Comparison of ENCODE assay signal across 8 cellular contexts in genomic region chr7:100887186-100887954, GRCh38. TPM values are rescaled to one million over a fixed set of nuclear protein-coding genes. Genes with fewer than 3 reads are reported as not detected.
DNase-seq lines count a peak whose midpoint lies in the region; ATAC-seq, FAIRE-seq and TF ChIP-seq lines count a peak whose summit lies in the region.

No MANE protein-coding gene starts in this region.

- peaks cover 39% of the 10 kb centered on the region for H4K20me1 ChIP-seq in Loucy (ENCODE audit: insufficient read depth, low read length, poor library complexity, severe bottlenecking)

- peaks cover 21 to 63% (median 23%) of the 10 kb centered on the region in 3 donors for H3K36me3 Mint-ChIP-seq in CD8-positive, alpha-beta memory T cell
- peaks cover 55% of the 10 kb centered on the region for H3K36me3 Mint-ChIP-seq in activated T-cell treated with anti-CD3 and anti-CD28 coated beads, Interleukin-2, amount 50 U/mL, for 4 hours (ENCODE audit: insufficient read depth)

- peak overlapping the region; percentile 84 to 96 (median 89) for H3K4me3 Mint-ChIP-seq in CD8-positive, alpha-beta memory T cell
- peak overlapping the region; percentile 79 for H3K4me3 Mint-ChIP-seq in activated T-cell treated with anti-CD3 and anti-CD28 coated beads, Interleukin-2, amount 50 U/mL, for 4 hours

- H3F3A ChIP-seq in Loucy (ENCODE audit: low read depth) = 0 out of 2 replicates have a peak, but pooled peaks cover 5% of the 10 kb centered on the region

- no peak overlapping the region for H4K8ac ChIP-seq in mesendoderm (ENCODE audit: low read depth, low read length)

- no peak overlapping the region for H2BK120ac ChIP-seq in mesendoderm (ENCODE audit: low read depth, low read length)

- no peaks in the 10 kb centered on the region for H3K9me3 Mint-ChIP-seq in CD8-positive, alpha-beta memory T cell
- no peaks in the 10 kb centered on the region for H3K9me3 Mint-ChIP-seq in activated T-cell treated with anti-CD3 and anti-CD28 coated beads, Interleukin-2, amount 50 U/mL, for 4 hours

- no CpG with 5 or more reads among the region's 22 CpGs for WGBS in mesendoderm (ENCODE audit: extremely low coverage, insufficient coverage, low lambda C conversion rate)
- 66 to 67% methylated on average over 22 of the region's 22 CpGs for WGBS in pancreas, 2 donors

- no peaks in the 10 kb centered on the region for H3K9me3 ChIP-seq in CD8-positive, alpha-beta memory T cell (ENCODE audit: low read length)
- H3K9me3 ChIP-seq in Loucy (ENCODE audit: insufficient read depth, low read depth, low read length) = no peaks in the 10 kb centered on the region
- no peaks in the 10 kb centered on the region for H3K9me3 ChIP-seq in pancreas

- intact Hi-C loops in pancreas (cut with DNase I) = no loop called here

- no peaks in the 10 kb centered on the region for H3K27me3 ChIP-seq in CD8-positive, alpha-beta memory T cell (ENCODE audit: insufficient read depth, low read length, poor library complexity, severe bottlenecking)
- H3K27me3 ChIP-seq in Loucy (ENCODE audit: insufficient read depth, low read length, poor library complexity, severe bottlenecking) (no peaks in the 10 kb centered on the region), mesendoderm (ENCODE audit: insufficient read depth, low read length, poor library complexity) (no peaks in the 10 kb centered on the region), pancreas (no peaks in the 10 kb centered on the region)

- peak overlapping the region; percentile 1 for H3K56ac ChIP-seq in mesendoderm (ENCODE audit: low read length)

- H3K27me3 Mint-ChIP-seq in CD8-positive, alpha-beta memory T cell = peaks cover 9 to 11% of the 10 kb centered on the region in 2 donors
- H3K27me3 Mint-ChIP-seq in activated T-cell treated with anti-CD3 and anti-CD28 coated beads, Interleukin-2, amount 50 U/mL, for 4 hours (ENCODE audit: low read depth) = peaks cover 9% of the 10 kb centered on the region

- POLR2A ChIA-PET in CD8-positive, alpha-beta memory T cell (lab: Charles Lee) = interaction anchor here (0.6 to 5.1 kb wide), 4 partner anchors 11 to 1494 kb away, joined by 3 to 102 read pairs (median 8); partner anchors contain the start of genes SLC12A9 and SRRT

- peak overlapping the region; percentile 91 to 98 (median 96) for H3K27ac Mint-ChIP-seq in CD8-positive, alpha-beta memory T cell

- H2BK15ac ChIP-seq in mesendoderm (replicated peaks; ENCODE audit: low read depth) = no peak overlapping the region

- no peak overlapping the region for H2AFZ ChIP-seq in Loucy (ENCODE audit: low read length)

- H3K27ac ChIP-seq in CD8-positive, alpha-beta memory T cell (ENCODE audit: low read depth, low read length) = peak overlapping the region; percentile 81
- H3K27ac ChIP-seq in mesendoderm (ENCODE audit: low read depth, low read length) (no peak overlapping the region), pancreas (no peak overlapping the region)

- peaks cover 43 to 70% (median 67%) of the 10 kb centered on the region in 3 donors for H3K4me1 Mint-ChIP-seq in CD8-positive, alpha-beta memory T cell
- H3K4me1 Mint-ChIP-seq in activated T-cell treated with anti-CD3 and anti-CD28 coated beads, Interleukin-2, amount 50 U/mL, for 4 hours (ENCODE audit: low read depth) = peaks cover 38% of the 10 kb centered on the region

- TF ChIP-seq CTCF in Loucy (conservative IDR thresholded peaks at IDR 0.05; ENCODE audit: low read length) (no peak), pancreas (IDR thresholded peaks at IDR 0.05) (no peak)

- ATAC-seq in GM21515 (IDR thresholded peaks at IDR 0.05; ENCODE audit: unreplicated experiment) (peak; percentile 38), pancreas (no peak)
- no peak for ATAC-seq in activated T-cell treated with anti-CD3 and anti-CD28 coated beads, Interleukin-2, amount 50 U/mL, for 4 hours

- no peak overlapping the region for H2BK5ac ChIP-seq in mesendoderm (ENCODE audit: low read length)

- H3K4me2 ChIP-seq in Loucy (ENCODE audit: low read depth, low read length, poor library complexity, severe bottlenecking) = peak overlapping the region; percentile 29
- no peak overlapping the region for H3K4me2 ChIP-seq in mesendoderm (ENCODE audit: low read length)

- H3K36me3 ChIP-seq in CD8-positive, alpha-beta memory T cell (ENCODE audit: insufficient read depth, low read length) = peaks cover 47% of the 10 kb centered on the region
- H3K36me3 ChIP-seq in Loucy (ENCODE audit: insufficient read depth, low read length) (peaks cover 66% of the 10 kb centered on the region; the same call in 1 of the 2 replicates), mesendoderm (ENCODE audit: control insufficient read depth, insufficient read depth, low read length) (peaks cover 26% of the 10 kb centered on the region), pancreas (peaks cover 0 to 51% (median 18%) of the 10 kb centered on the region in 3 donors)

- peak overlapping the region; percentile 74 for H3K4me3 ChIP-seq in CD8-positive, alpha-beta memory T cell (ENCODE audit: low read length)
- H3K4me3 ChIP-seq in Loucy (ENCODE audit: low read length, poor library complexity, severe bottlenecking) (no peak overlapping the region), mesendoderm (ENCODE audit: low read length) (no peak overlapping the region), pancreas (peak overlapping the region in 1 of 4 donors; percentile 73)

- no peak overlapping the region for H4K5ac ChIP-seq in mesendoderm (ENCODE audit: low read length)

- H3K9ac ChIP-seq in Loucy (ENCODE audit: low read depth, low read length, poor library complexity, severe bottlenecking) (peak overlapping the region; percentile 7), mesendoderm (ENCODE audit: low read length) (peak overlapping the region; percentile 15)

- CTCF ChIA-PET in CD8-positive, alpha-beta memory T cell (lab: Charles Lee) = interaction anchor here (1.0 to 6.3 kb wide), 6 partner anchors 11 to 256 kb away, joined by 3 to 48 read pairs (median 6); partner anchors contain the start of genes SLC12A9 and SRRT

- FAIRE-seq in HTR-8/SVneo (lab: Jason Lieb, UNC) (no peak), pancreas (lab: Jason Lieb, UNC) (no peak)

- peaks cover 4% of the 10 kb centered on the region for H3K79me1 ChIP-seq in mesendoderm (ENCODE audit: low read length)

- H3K4me1 ChIP-seq in CD8-positive, alpha-beta memory T cell (ENCODE audit: insufficient read depth, low read length) = peaks cover 48% of the 10 kb centered on the region
- H3K4me1 ChIP-seq in Loucy (ENCODE audit: insufficient read depth, low read length, poor library complexity, severe bottlenecking) = peaks cover 28% of the 10 kb centered on the region
- H3K4me1 ChIP-seq in mesendoderm (ENCODE audit: control insufficient read depth, low read depth, low read length) = peaks cover 2% of the 10 kb centered on the region
- H3K4me1 ChIP-seq in pancreas = peaks cover 0 to 11% (median 10%) of the 10 kb centered on the region in 3 donors

- H3K79me2 ChIP-seq in Loucy (ENCODE audit: insufficient read depth, low read length) (peaks cover 11% of the 10 kb centered on the region; the same call in 1 of the 2 replicates), mesendoderm (ENCODE audit: control insufficient read depth, insufficient read depth, low read length) (peaks cover 17% of the 10 kb centered on the region)

- H3K4ac ChIP-seq in mesendoderm (ENCODE audit: low read depth, low read length) = no peak overlapping the region

- no peak overlapping the region for H2AK5ac ChIP-seq in mesendoderm (ENCODE audit: low read length)

- no peaks in the 10 kb centered on the region for H3K9me2 ChIP-seq in Loucy (replicated peaks; ENCODE audit: low read depth, low read length)

- DNase-seq in CD8-positive, alpha-beta memory T cell = peak; percentile 49 to 76 (median 59)
- DNase-seq in activated T-cell treated with anti-CD3 and anti-CD28 coated beads, Interleukin-2, amount 50 U/mL, for 4 hours = no peak
- DNase-seq in mesendoderm = no peak
- no peak for DNase-seq in kidney glomerular epithelial cell (lab: John Stamatoyannopoulos, UW)
- no peak for DNase-seq in HTR-8/SVneo (ENCODE audit: insufficient read length, low spot score)
- DNase-seq in pancreas = no peak

- no peak overlapping the region for H3K18ac ChIP-seq in mesendoderm (ENCODE audit: low read length)

- H3K23ac ChIP-seq in mesendoderm (ENCODE audit: low read length) = no peak overlapping the region

RNA-seq across cellular contexts. Expression of gene UFSP1, which starts 2.1 kb away (rescaled TPM):
- 1 to 10 TPM; 3.1 to 4.0 TPM for total RNA-seq in CD8-positive, alpha-beta memory T cell
- polyA plus RNA-seq in CD8-positive, alpha-beta memory T cell = 2.1 TPM
- total RNA-seq in activated T-cell treated with anti-CD3 and anti-CD28 coated beads, Interleukin-2, amount 50 U/mL, for 4 hours = 1 to 10 TPM; 3.7 to 5.1 (median 4.6) TPM
- polyA plus RNA-seq in mesendoderm (2013, experiment 1 of 2) = 2.1 TPM
- polyA plus RNA-seq in mesendoderm (2013, experiment 2 of 2) = 2.2 TPM
- total RNA-seq in pancreas = 1 to 10 TPM in 5 of 6 donors, under 1 TPM in 1; 0.83 to 3.2 (median 2.1) TPM
- 1 to 10 TPM; 5.2 to 6.3 TPM for polyA plus RNA-seq in pancreas

RNA-seq across cellular contexts. Expression of gene ACHE, which starts 8.3 kb away (rescaled TPM):
- total RNA-seq in CD8-positive, alpha-beta memory T cell = under 1 TPM in 1 of 2 experiments, not detected in 1; 0.20 TPM
- 0.30 TPM for polyA plus RNA-seq in CD8-positive, alpha-beta memory T cell
- total RNA-seq in activated T-cell treated with anti-CD3 and anti-CD28 coated beads, Interleukin-2, amount 50 U/mL, for 4 hours = under 1 TPM; 0.32 to 0.54 (median 0.35) TPM
- polyA plus RNA-seq in mesendoderm (2013, experiment 1 of 2) = 25.8 TPM
- 24.9 TPM for polyA plus RNA-seq in mesendoderm (2013, experiment 2 of 2)
- 10 to 100 TPM in 1 of 6 donors, 1 to 10 TPM in 5; 1.2 to 10.9 (median 3.3) TPM for total RNA-seq in pancreas
- polyA plus RNA-seq in pancreas = 1 to 10 TPM; 2.2 to 4.1 TPM

RNA-seq across cellular contexts. Expression of gene SRRT, which starts 12.5 kb away (rescaled TPM):
- 100 to 1,000 TPM; 285 to 290 TPM for total RNA-seq in CD8-positive, alpha-beta memory T cell
- polyA plus RNA-seq in CD8-positive, alpha-beta memory T cell = 90.7 TPM
- total RNA-seq in activated T-cell treated with anti-CD3 and anti-CD28 coated beads, Interleukin-2, amount 50 U/mL, for 4 hours = 100 to 1,000 TPM; 406 to 450 (median 436) TPM
- 168 TPM for polyA plus RNA-seq in mesendoderm (2013, experiment 1 of 2)
- 157 TPM for polyA plus RNA-seq in mesendoderm (2013, experiment 2 of 2)
- total RNA-seq in pancreas = 10 to 100 TPM; 39.2 to 83.5 (median 50.0) TPM
- polyA plus RNA-seq in pancreas = 100 to 1,000 TPM; 139 to 179 TPM

RNA-seq across cellular contexts. Expression of gene TRIP6, which starts 20.2 kb away (rescaled TPM):
- total RNA-seq in CD8-positive, alpha-beta memory T cell = 10 to 100 TPM; 36.8 to 37.7 TPM
- 2.0 TPM for polyA plus RNA-seq in CD8-positive, alpha-beta memory T cell
- total RNA-seq in activated T-cell treated with anti-CD3 and anti-CD28 coated beads, Interleukin-2, amount 50 U/mL, for 4 hours = 10 to 100 TPM; 44.9 to 47.7 (median 45.4) TPM
- polyA plus RNA-seq in mesendoderm (2013, experiment 1 of 2) = 84.1 TPM
- polyA plus RNA-seq in mesendoderm (2013, experiment 2 of 2) = 85.5 TPM
- total RNA-seq in pancreas = 10 to 100 TPM; 24.1 to 36.6 (median 33.1) TPM
- 10 to 100 TPM; 41.7 to 57.6 TPM for polyA plus RNA-seq in pancreas

RNA-seq across cellular contexts. Expression of gene SLC12A9, which starts 34.9 kb away (rescaled TPM):
- total RNA-seq in CD8-positive, alpha-beta memory T cell = 10 to 100 TPM; 24.7 to 29.1 TPM
- polyA plus RNA-seq in CD8-positive, alpha-beta memory T cell = 9.5 TPM
- total RNA-seq in activated T-cell treated with anti-CD3 and anti-CD28 coated beads, Interleukin-2, amount 50 U/mL, for 4 hours = 10 to 100 TPM; 22.9 to 31.7 (median 29.6) TPM
- polyA plus RNA-seq in mesendoderm (2013, experiment 1 of 2) = 16.0 TPM
- 16.1 TPM for polyA plus RNA-seq in mesendoderm (2013, experiment 2 of 2)
- total RNA-seq in pancreas = 10 to 100 TPM; 11.9 to 20.8 (median 13.9) TPM
- 10 to 100 TPM; 34.4 to 34.6 TPM for polyA plus RNA-seq in pancreas

Comparison
In these comparisons a context has a peak if more than half of its experiments do, and no peak if none do; other contexts are left out.
1. DNase-seq: peak in CD8-positive, alpha-beta memory T cell (5 of 5); none in activated T-cell treated with anti-CD3 and anti-CD28 coated beads, Interleukin-2, amount 50 U/mL, for 4 hours (single experiment), mesendoderm (single experiment), kidney glomerular epithelial cell (single experiment), HTR-8/SVneo (single experiment) and pancreas (0 of 6).